17 cellular contexts compared by ENCODE assay signal in genomic region chr6:52161689-52162438, GRCh38. TPM values are rescaled to one million over a fixed set of nuclear protein-coding genes. Genes with fewer than 3 reads are reported as not detected.
DNase-seq lines count a peak whose midpoint lies in the region; ATAC-seq and TF ChIP-seq lines count a peak whose summit lies in the region.
"Had no signal": no experiment of that assay in that cellular context is flagged by ENCODE, and none has a peak within 500 bp of the region (broad histone marks: within the 10 kb centered on the region; RNA-seq: fewer than 3 reads in every experiment).

No MANE protein-coding gene starts in this region.

- H3K27ac Mint-ChIP-seq in T-helper 1 cell treated with Interleukin-12 subunit alpha and Interleukin-12 subunit beta and Interleukin-4 antibody, amounts not matched to agents 30 μg/mL and 1 μg/mL, for 36 hours: peak overlapping the region; percentile 6
- H3K27ac Mint-ChIP-seq in type B pancreatic cell: no peak overlapping the region

- peaks cover 45% of the 10 kb centered on the region for H3K27me3 Mint-ChIP-seq in T-helper 1 cell treated with Interleukin-12 subunit alpha and Interleukin-12 subunit beta and Interleukin-4 antibody, amounts not matched to agents 30 μg/mL and 1 μg/mL, for 36 hours (ENCODE audit: low read depth)
- H3K27me3 Mint-ChIP-seq in type B pancreatic cell: peaks cover 6% of the 10 kb centered on the region

- DNase-seq in GM06990 (ENCODE audit: extremely low read depth, insufficient read length) (peak; percentile 24), 8988T (no peak), Kasumi-1 (lab: John Stamatoyannopoulos, UW) (no peak), type B pancreatic cell (ENCODE audit: extremely low spot score, unreplicated experiment) (no peak), ACHN (no peak)
- DNase-seq: C1 segment of cervical spinal cord, cerebellar nuclear complex, DMS79 treated with DMSO at 0.1 percent for 48 hours, heart left ventricle, left colon had no signal

- TF ChIP-seq CTCF in GM06990 (IDR thresholded peaks at IDR 0.05; ENCODE audit: insufficient read depth, low read length, poor library complexity, severe bottlenecking): no peak
- TF ChIP-seq CTCF in type B pancreatic cell (conservative IDR thresholded peaks at IDR 0.05): no peak

- no peak overlapping the region for H3K4me3 Mint-ChIP-seq in T-helper 1 cell treated with Interleukin-12 subunit alpha and Interleukin-12 subunit beta and Interleukin-4 antibody, amounts not matched to agents 30 μg/mL and 1 μg/mL, for 36 hours
- H3K4me3 Mint-ChIP-seq in type B pancreatic cell: no peak overlapping the region

- H3K36me3 Mint-ChIP-seq in T-helper 1 cell treated with Interleukin-12 subunit alpha and Interleukin-12 subunit beta and Interleukin-4 antibody, amounts not matched to agents 30 μg/mL and 1 μg/mL, for 36 hours (ENCODE audit: low read depth): no peaks in the 10 kb centered on the region
- H3K36me3 Mint-ChIP-seq in type B pancreatic cell: no peaks in the 10 kb centered on the region

- no peaks in the 10 kb centered on the region for H3K27me3 ChIP-seq in GM06990 (replicated peaks; ENCODE audit: control insufficient read depth, insufficient read depth, low read length)

- no peak overlapping the region for H3K4me3 ChIP-seq in GM06990 (replicated peaks; ENCODE audit: low read depth, low read length)
- H3K4me3 ChIP-seq: heart left ventricle had no signal

- ATAC-seq in GM18502 (IDR thresholded peaks at IDR 0.05; ENCODE audit: poor library complexity, unreplicated experiment) (peak; percentile 40), HG02798 (IDR thresholded peaks at IDR 0.05; ENCODE audit: poor library complexity, unreplicated experiment) (peak; percentile 50)
- ATAC-seq: heart left ventricle, left colon had no signal

- H3K4me1 Mint-ChIP-seq in T-helper 1 cell treated with Interleukin-12 subunit alpha and Interleukin-12 subunit beta and Interleukin-4 antibody, amounts not matched to agents 30 μg/mL and 1 μg/mL, for 36 hours (ENCODE audit: low read depth): peaks cover 9% of the 10 kb centered on the region
- H3K4me1 Mint-ChIP-seq in type B pancreatic cell (ENCODE audit: unreplicated experiment): no peaks in the 10 kb centered on the region

- H3K36me3 ChIP-seq in GM06990 (ENCODE audit: control insufficient read depth, insufficient read depth, low read length): no peaks in the 10 kb centered on the region
- H3K36me3 ChIP-seq: heart left ventricle had no signal

- in situ Hi-C loops in ACHN (cut with HindIII; ENCODE audit: low pct_ligation_motif_present, low pct_unique_long_range_greater_than_20kb, low sequenced_read_pairs): no loop called here

- peaks cover 18% of the 10 kb centered on the region for H3K9me3 Mint-ChIP-seq in T-helper 1 cell treated with Interleukin-12 subunit alpha and Interleukin-12 subunit beta and Interleukin-4 antibody, amounts not matched to agents 30 μg/mL and 1 μg/mL, for 36 hours
- no peaks in the 10 kb centered on the region for H3K9me3 Mint-ChIP-seq in type B pancreatic cell

RNA-seq across cellular contexts. Expression of gene IL17A, which starts 24.3 kb away (rescaled TPM):
- total RNA-seq in type B pancreatic cell (ENCODE audit: low replicate concordance): 0.17 TPM in 1 of 2 replicates, not detected in the other
- total RNA-seq: epithelial cell of proximal tubule, heart left ventricle, left colon, M059J, myocyte, temporal lobe had no signal
